ENCODE assay signal across 22 cellular contexts in the genomic region with DNA sequence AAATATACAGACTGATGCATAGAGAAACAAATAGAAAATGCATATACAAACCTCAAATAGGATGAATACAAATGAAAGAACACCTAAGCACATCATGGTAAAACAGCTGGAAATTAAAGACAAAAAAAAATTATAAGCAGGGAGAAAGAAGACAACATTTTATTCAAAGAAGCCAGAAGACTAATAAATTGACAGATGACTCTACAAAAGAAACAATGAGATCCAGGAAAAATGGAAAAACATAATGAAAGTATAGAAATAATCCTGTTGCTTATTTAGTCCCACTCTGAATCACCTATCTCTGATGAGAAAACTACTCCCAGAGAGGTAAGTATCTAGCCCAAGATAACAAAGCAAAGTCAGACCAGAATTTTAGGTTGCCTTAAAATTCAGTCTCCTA.
DNase-seq lines count a peak whose midpoint lies in the region; ATAC-seq, FAIRE-seq and TF ChIP-seq lines count a peak whose summit lies in the region.
"Had no signal": no experiment of that assay in that cellular context is flagged by ENCODE, and none has a peak within 500 bp of the region (broad histone marks: within the 10 kb centered on the region; RNA-seq: fewer than 3 reads in every experiment).

No MANE protein-coding gene starts in this region.

- CTCF ChIA-PET in HepG2 (lab: Yijun Ruan, JAX; ENCODE audit: low intra/inter-chr PET ratio, low total read pairs), result no interaction called here
- CTCF ChIA-PET in WTC11 (lab: Charles Lee), result no interaction called here

- BruUV-seq in HepG2 (replicated peaks; lab: Mats Ljungman, UMichigan), result no TSS peak

- no peaks in the 10 kb centered on the region for H3K27me3 Mint-ChIP-seq in WTC11 (ENCODE audit: low read depth)

- no peaks in the 10 kb centered on the region for H3K27me3 ChIP-seq in HepG2 (ENCODE audit: control insufficient read depth in 1 of 2, insufficient read depth in 2 of 2, low read length in 2 of 2)
- no peaks in the 10 kb centered on the region for H3K27me3 ChIP-seq in right lobe of liver
- H3K27me3 ChIP-seq: BLaER1 treated with 17β-estradiol and CSF1 and Interleukin-3, amounts not matched to agents 10 nM and 100 nM had no signal

- no peak overlapping the region for H3K9ac ChIP-seq in HepG2 (ENCODE audit: insufficient read depth, low read depth, low read length)
- H3K9ac ChIP-seq: BLaER1 treated with 17β-estradiol and CSF1 and Interleukin-3, amounts not matched to agents 10 nM and 100 nM had no signal

- peaks cover 36% of the 10 kb centered on the region for H3K36me3 Mint-ChIP-seq in WTC11
- H3K36me3 Mint-ChIP-seq: CD8-positive, alpha-beta T cell had no signal

- TF ChIP-seq EP300 in HepG2 (IDR thresholded peaks at IDR 0.05; ENCODE audit: low read depth in 2 of 2, low read length in 2 of 2) (no peak), HepG2 (CRISPR knock-in tag; IDR thresholded peaks at IDR 0.05; ENCODE audit: borderline replicate concordance) (no peak)

- H3K4me1 ChIP-seq in HepG2 (ENCODE audit: insufficient read depth, low read length), result no peaks in the 10 kb centered on the region
- no peaks in the 10 kb centered on the region for H3K4me1 ChIP-seq in right lobe of liver
- H3K4me1 ChIP-seq: A549, Caco-2 had no signal

- intact Hi-C loops in HepG2 (cut with micrococcal nuclease; ENCODE audit: unreplicated experiment), result no loop called here
- intact Hi-C loops in right lobe of liver (cut with DNase I), result no loop called here

- H3K4me3 ChIP-seq in HepG2 (replicated peaks in 1 of 3; ENCODE audit: insufficient read depth in 1 of 3, low read depth in 2 of 3, low read length in 3 of 3) (no peak overlapping the region), right lobe of liver (no peak overlapping the region)
- H3K4me3 ChIP-seq: A549; BLaER1 treated with 17β-estradiol and CSF1 and Interleukin-3, amounts not matched to agents 10 nM and 100 nM; GM12878 had no signal

- H3K27ac ChIP-seq in HepG2 (ENCODE audit: extremely low read length, insufficient read depth, low read length), result no peak overlapping the region
- no peak overlapping the region for H3K27ac ChIP-seq in right lobe of liver
- H3K27ac ChIP-seq: 22Rv1; A549; BLaER1 treated with 17β-estradiol and CSF1 and Interleukin-3, amounts not matched to agents 10 nM and 100 nM; C4-2B had no signal

- no peak overlapping the region for H2AFZ ChIP-seq in HepG2 (ENCODE audit: low read length)

- no peak for TF ChIP-seq RAD21 in HepG2 (CRISPR knock-in tag; IDR thresholded peaks at IDR 0.05)

- TF ChIP-seq CTCF in HepG2 (CRISPR knock-in tag; IDR thresholded peaks at IDR 0.05) (no peak), right lobe of liver (IDR thresholded peaks at IDR 0.05) (no peak), WTC11 (IDR thresholded peaks at IDR 0.05) (no peak)

- H3K9me3 ChIP-seq in HepG2 (ENCODE audit: low read length), result no peaks in the 10 kb centered on the region
- no peaks in the 10 kb centered on the region for H3K9me3 ChIP-seq in right lobe of liver

- peaks cover 10% of the 10 kb centered on the region for H3K4me1 Mint-ChIP-seq in WTC11
- H3K4me1 Mint-ChIP-seq: B cell had no signal

- H3K36me3 ChIP-seq in HepG2 (replicated peaks in 1 of 2; ENCODE audit: control insufficient read depth in 1 of 2, insufficient read depth in 2 of 2, low read length in 2 of 2) (no peaks in the 10 kb centered on the region), right lobe of liver (no peaks in the 10 kb centered on the region)
- H3K36me3 ChIP-seq: BLaER1 treated with 17β-estradiol and CSF1 and Interleukin-3, amounts not matched to agents 10 nM and 100 nM had no signal

- DNase-seq in HepG2 (ENCODE audit: low spot score), result no peak
- DNase-seq in right lobe of liver, result no peak
- DNase-seq in WTC11 (ENCODE audit: low spot score), result no peak
- no peak for DNase-seq in DMS79 (lab: John Stamatoyannopoulos, UW)
- DNase-seq in NCI-H2227 treated with DMSO at 0.1 percent for 48 hours (lab: John Stamatoyannopoulos, UW), result no peak
- DNase-seq: AML-193; Caco-2; Calu3; CD4-positive, alpha-beta T cell; CD8-positive, alpha-beta T cell; DND-41; EL; GDM1 had no signal

- TF ChIP-seq POLR2A in HepG2 (IDR thresholded peaks at IDR 0.05; ENCODE audit: insufficient read depth in 1 of 2, low read depth in 2 of 2, low read length in 2 of 2) (no peak), right lobe of liver (IDR thresholded peaks at IDR 0.05) (no peak)

- no peak overlapping the region for H3K27ac Mint-ChIP-seq in WTC11
- H3K27ac Mint-ChIP-seq: B cell; CD4-positive, alpha-beta T cell; CD8-positive, alpha-beta T cell had no signal

- ATAC-seq in HepG2 (no peak), right lobe of liver (no peak), WTC11 (no peak)
- ATAC-seq: A549; CD8-positive, alpha-beta T cell; GM12878 had no signal

- H3K4me2 ChIP-seq in HepG2 (ENCODE audit: low read depth, low read length), result no peak overlapping the region
- H3K4me2 ChIP-seq: A549; BLaER1 treated with 17β-estradiol and CSF1 and Interleukin-3, amounts not matched to agents 10 nM and 100 nM had no signal

- FAIRE-seq in HepG2 (lab: Jason Lieb, UNC), result no peak
- FAIRE-seq: A549, D721Med, GM12878, GM12892, GM18507 had no signal

- POLR2A ChIA-PET in HepG2 (lab: Yijun Ruan, JAX), result no interaction called here
- POLR2A ChIA-PET in WTC11 (lab: Charles Lee), result no interaction called here

- peaks cover 49% of the 10 kb centered on the region for H3K9me3 Mint-ChIP-seq in WTC11
- H3K9me3 Mint-ChIP-seq: CD4-positive, alpha-beta T cell had no signal

- H4K20me1 ChIP-seq in HepG2 (ENCODE audit: insufficient read depth, low read length), result no peaks in the 10 kb centered on the region
- H4K20me1 ChIP-seq: BLaER1 treated with 17β-estradiol and CSF1 and Interleukin-3, amounts not matched to agents 10 nM and 100 nM had no signal

- H3K4me3 Mint-ChIP-seq in WTC11, result no peak overlapping the region
- H3K4me3 Mint-ChIP-seq: B cell; CD4-positive, alpha-beta T cell; CD8-positive, alpha-beta T cell had no signal

- in situ Hi-C loops in HepG2 (cut with HindIII; ENCODE audit: extremely low pct_ligation_motif_present, low pct_unique_long_range_greater_than_20kb), result no loop called here

- no peaks in the 10 kb centered on the region for H3K79me2 ChIP-seq in HepG2 (ENCODE audit: insufficient read depth, low read length)

TF ChIP-seq in HepG2, 621 proteins besides CTCF, POLR2A, EP300 and RAD21:
- TF ChIP-seq ZNF317 (CRISPR knock-in tag; IDR thresholded peaks at IDR 0.05), result peak; percentile 77
- TF ChIP-seq CREB3 (CRISPR knock-in tag; IDR thresholded peaks at IDR 0.05), result no peak

TF ChIP-seq in WTC11, 78 proteins besides CTCF, POLR2A, EP300 and RAD21:
- no peak for TF ChIP-seq TP53 (CRISPR knock-in tag; IDR thresholded peaks at IDR 0.05)
- TF ChIP-seq ZNF317 (CRISPR knock-in tag; IDR thresholded peaks at IDR 0.05; ENCODE audit: borderline replicate concordance, low read depth), result peak; percentile 86

Comparison
In these comparisons a context has a peak if more than half of its experiments do, and no peak if none do; other contexts are left out.
1. Of the 50 proteins assayed by ChIP-seq in both HepG2 and WTC11: peak only in HepG2: none; only in WTC11: none; in both: ZNF317; in neither: 49.